Comparison of ENCODE assay signal across 11 cellular contexts in the genomic region with DNA sequence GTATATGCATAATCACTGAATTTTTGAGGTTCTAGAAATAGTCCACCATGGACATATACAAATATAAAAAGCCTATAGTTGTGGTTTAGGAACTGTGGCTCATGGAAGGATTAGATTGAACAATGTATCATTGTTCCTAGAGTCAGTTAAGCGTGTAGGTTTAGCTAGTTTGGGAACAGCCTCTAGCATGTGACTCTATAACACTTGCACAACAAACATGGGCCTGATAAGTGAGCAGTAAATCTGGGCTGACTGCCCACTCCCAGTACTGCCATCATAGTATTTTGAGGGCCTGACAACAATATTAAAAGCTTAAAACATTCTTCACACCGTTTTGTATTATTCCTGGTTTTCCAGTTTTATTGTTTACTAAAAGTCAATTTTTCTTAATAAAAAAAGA. TPM values are rescaled to one million over a fixed set of nuclear protein-coding genes. Genes with fewer than 3 reads are reported as not detected.
A peak's percentile ranks its signal among the peaks of the same experiment; 100 is the strongest.
DNase-seq lines count a peak whose midpoint lies in the region; ATAC-seq and TF ChIP-seq lines count a peak whose summit lies in the region.
"Had no signal": no experiment of that assay in that cellular context is flagged by ENCODE, and none has a peak within 500 bp of the region (broad histone marks: within the 10 kb centered on the region; RNA-seq: fewer than 3 reads in every experiment).

No MANE protein-coding gene starts in this region.

- in situ Hi-C loops in KBM-7 (cut with MboI; ENCODE audit: low pct_unique_long_range_greater_than_20kb, low sequenced_read_pairs): no loop called here

- 26 to 34% methylated on average over 2 of the region's 2 CpGs for WGBS in tibial nerve, 2 donors

- H3K27ac ChIP-seq in coronary artery (peak overlapping the region; percentile 13 to 34), left lung (no peak overlapping the region), tibial nerve (peak overlapping the region in 3 of 4 donors; percentile 13 to 70 (median 70))

- intact Hi-C loops in left lung (cut with DNase I): no loop called here

- no peaks in the 10 kb centered on the region for H3K27me3 ChIP-seq in left lung
- H3K27me3 ChIP-seq in tibial nerve: no peaks in the 10 kb centered on the region

- peak; percentile 88 for ATAC-seq in left lung
- no peak for ATAC-seq in activated T-cell treated with anti-CD3 and anti-CD28 coated beads, Interleukin-2, amount 50 U/mL, for 4 hours

- no peaks in the 10 kb centered on the region for H3K36me3 ChIP-seq in left lung
- peaks cover 0 to under 1% (median 0%) of the 10 kb centered on the region in 3 donors for H3K36me3 ChIP-seq in tibial nerve

- no peak overlapping the region for H3K4me3 Mint-ChIP-seq in activated T-cell treated with anti-CD3 and anti-CD28 coated beads, Interleukin-2, amount 50 U/mL, for 4 hours
- H3K4me3 Mint-ChIP-seq: naive B cell had no signal

- no peak for TF ChIP-seq POLR2A in tibial nerve (IDR thresholded peaks at IDR 0.05)

- peak; percentile 14 to 62 for TF ChIP-seq EP300 in tibial nerve (IDR thresholded peaks at IDR 0.05)

- no peaks in the 10 kb centered on the region for H3K36me3 Mint-ChIP-seq in activated T-cell treated with anti-CD3 and anti-CD28 coated beads, Interleukin-2, amount 50 U/mL, for 4 hours (ENCODE audit: insufficient read depth)
- H3K36me3 Mint-ChIP-seq: naive B cell had no signal

- H3K9me3 Mint-ChIP-seq in activated T-cell treated with anti-CD3 and anti-CD28 coated beads, Interleukin-2, amount 50 U/mL, for 4 hours: no peaks in the 10 kb centered on the region
- H3K9me3 Mint-ChIP-seq: naive B cell had no signal

- H3K4me1 Mint-ChIP-seq in activated T-cell treated with anti-CD3 and anti-CD28 coated beads, Interleukin-2, amount 50 U/mL, for 4 hours (ENCODE audit: low read depth): no peaks in the 10 kb centered on the region
- H3K4me1 Mint-ChIP-seq: naive B cell had no signal

- no peaks in the 10 kb centered on the region for H3K9me3 ChIP-seq in left lung
- no peaks in the 10 kb centered on the region for H3K9me3 ChIP-seq in tibial nerve

- peaks cover 8% of the 10 kb centered on the region for H3K27me3 Mint-ChIP-seq in activated T-cell treated with anti-CD3 and anti-CD28 coated beads, Interleukin-2, amount 50 U/mL, for 4 hours (ENCODE audit: low read depth)

- peak; percentile 64 for DNase-seq in M059J (ENCODE audit: low read depth)
- no peak for DNase-seq in coronary artery (ENCODE audit: low spot score)
- DNase-seq in left lung: peak in 1 of 2 donors; percentile 62
- DNase-seq in tibial nerve (ENCODE audit: low spot score in 2 of 2): peak in 1 of 2 donors; percentile 19
- DNase-seq in NCI-H446 (lab: John Stamatoyannopoulos, UW): no peak
- no peak for DNase-seq in activated T-cell treated with anti-CD3 and anti-CD28 coated beads, Interleukin-2, amount 50 U/mL, for 4 hours
- no peak for DNase-seq in HPDE6-E6E7 (ENCODE audit: extremely low spot score)
- no peak for DNase-seq in KBM-7
- DNase-seq: naive B cell, NCI-H187 treated with DMSO at 0.1 percent for 48 hours had no signal

- H3K4me1 ChIP-seq in left lung (peaks cover 7 to 19% of the 10 kb centered on the region in 2 donors), tibial nerve (peaks cover 0 to 81% (median 7%) of the 10 kb centered on the region in 4 donors)

- H3K4me3 ChIP-seq in coronary artery: no peak overlapping the region
- no peak overlapping the region for H3K4me3 ChIP-seq in left lung
- H3K4me3 ChIP-seq in tibial nerve: no peak overlapping the region

- TF ChIP-seq CTCF in coronary artery (IDR thresholded peaks at IDR 0.05): no peak
- no peak for TF ChIP-seq CTCF in left lung (IDR thresholded peaks at IDR 0.05)
- TF ChIP-seq CTCF in tibial nerve (IDR thresholded peaks at IDR 0.05): no peak

RNA-seq across cellular contexts. Expression of a gene that starts 47.0 kb away (rescaled TPM):
- 61.6 and 79.6 TPM in 2 replicates for total RNA-seq in M059J (2014; rRNA removed; shearing (Covaris generic))
- total RNA-seq in left lung (100 to 1,000 TPM; 105 to 165 TPM), tibial nerve (100 to 1,000 TPM; 130 to 203 (median 200) TPM)
- under 1 TPM; 0.15 to 0.45 (median 0.35) TPM for total RNA-seq in activated T-cell treated with anti-CD3 and anti-CD28 coated beads, Interleukin-2, amount 50 U/mL, for 4 hours
- total RNA-seq: T-helper 2 cell treated with Interferon-gamma antibody and Interleukin-4, amounts not matched to agents 100 ng/mL and 5 ng/mL, for 36 hours had no signal

Comparison
In these comparisons a context has a peak if more than half of its experiments do, and no peak if none do; other contexts are left out.
1. H3K27ac ChIP-seq: peak in coronary artery (2 of 2) and tibial nerve (3 of 4); none in left lung (0 of 2).
2. RNA of a gene that starts 47.0 kb away (total RNA-seq): 130 to 203 TPM in tibial nerve, 105 to 165 TPM in left lung and 61.6 to 79.6 TPM in M059J; 0.15 to 0.45 TPM in activated T-cell treated with anti-CD3 and anti-CD28 coated beads, Interleukin-2, amount 50 U/mL, for 4 hours; every median in the first group is over 10 times any median in the second.